ENCODE assay signal across 1 cellular context in genomic region chr5:79512692-79513518, GRCh38.
TF ChIP-seq lines count a peak whose summit lies in the region.

No MANE protein-coding gene starts in this region.

TF ChIP-seq in GM23338, 12 proteins besides CTCF, POLR2A, EP300 and RAD21 (continued from another document):
- TF ChIP-seq ZNF462 (CRISPR knock-in tag; IDR thresholded peaks at IDR 0.05) = no peak
- no peak for TF ChIP-seq JUNB (IDR thresholded peaks at IDR 0.05; ENCODE audit: unreplicated experiment)
- no peak for TF ChIP-seq REST (IDR thresholded peaks at IDR 0.05; ENCODE audit: unreplicated experiment)
